23 cellular contexts compared by ENCODE assay signal in the genomic region with DNA sequence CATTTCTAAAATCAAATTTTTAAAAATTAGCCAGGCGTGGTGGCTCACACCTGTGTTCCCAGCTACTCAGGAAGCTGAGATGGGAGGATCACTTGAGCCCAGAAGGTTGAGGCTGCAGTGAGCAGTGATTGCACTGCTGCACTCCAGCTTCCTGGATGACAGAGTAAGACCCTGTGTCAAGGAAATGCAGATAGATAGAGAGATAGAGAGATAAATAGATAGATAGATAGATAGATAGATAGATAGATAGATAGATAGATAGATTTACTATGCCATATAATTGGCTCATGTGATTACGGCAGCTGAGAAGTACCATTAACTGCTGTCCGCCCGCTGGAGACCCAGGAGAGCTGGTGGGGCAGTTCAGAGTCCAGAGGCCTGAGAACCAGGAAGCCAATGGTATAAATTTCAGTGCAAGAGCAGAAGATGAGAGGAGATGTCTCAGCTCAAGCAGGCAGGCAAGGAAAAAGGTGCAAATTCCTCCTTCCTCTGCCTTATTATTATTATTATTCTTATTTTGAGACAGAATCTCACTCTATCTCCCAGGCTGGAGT. TPM values are rescaled to one million over a fixed set of nuclear protein-coding genes. Genes with fewer than 3 reads are reported as not detected.
DNase-seq lines count a peak whose midpoint lies in the region; ATAC-seq, FAIRE-seq and TF ChIP-seq lines count a peak whose summit lies in the region.
"Had no signal": no experiment of that assay in that cellular context is flagged by ENCODE, and none has a peak within 500 bp of the region (broad histone marks: within the 10 kb centered on the region; RNA-seq: fewer than 3 reads in every experiment).

No MANE protein-coding gene starts in this region.

- in situ Hi-C loops in transverse colon (cut with MboI; ENCODE audit: low pct_ligation_motif_present in 1 of 4, low pct_unique_long_range_greater_than_20kb in 1 of 4, low sequenced_read_pairs in 3 of 4) (no loop called here), brain microvascular endothelial cell (cut with HindIII; ENCODE audit: low pct_ligation_motif_present, low sequenced_read_pairs) (no loop called here)

- H3K36me3 ChIP-seq in Peyer's patch, result no peaks in the 10 kb centered on the region
- no peaks in the 10 kb centered on the region for H3K36me3 ChIP-seq in colonic mucosa
- no peaks in the 10 kb centered on the region for H3K36me3 ChIP-seq in mucosa of descending colon (ENCODE audit: low read depth)
- no peaks in the 10 kb centered on the region for H3K36me3 ChIP-seq in transverse colon
- H3K36me3 ChIP-seq in brain microvascular endothelial cell (replicated peaks), result no peaks in the 10 kb centered on the region
- H3K36me3 ChIP-seq: BE2C, BLaER1 had no signal

- no peaks in the 10 kb centered on the region for H3K9me3 ChIP-seq in Peyer's patch
- H3K9me3 ChIP-seq in colonic mucosa, result no peaks in the 10 kb centered on the region
- H3K9me3 ChIP-seq in mucosa of descending colon, result no peaks in the 10 kb centered on the region
- no peaks in the 10 kb centered on the region for H3K9me3 ChIP-seq in transverse colon
- H3K9me3 ChIP-seq: BE2C, BLaER1, Caco-2 had no signal

- TF ChIP-seq EP300 in transverse colon (IDR thresholded peaks at IDR 0.05; ENCODE audit: low read depth), result no peak

- FAIRE-seq in RCC 7860 (lab: Jason Lieb, UNC), result no peak
- FAIRE-seq: A204.1, D721Med, G401.6, GM12891 had no signal

- ATAC-seq in mucosa of descending colon, result peak; percentile 37
- ATAC-seq: CD8-positive, alpha-beta T cell had no signal

- WGBS in transverse colon (ENCODE audit: low coverage in 1 of 2), 2 donors, result 53 to 54% methylated on average over 4 of the region's 4 CpGs

- H3K4me3 ChIP-seq in Peyer's patch (no peak overlapping the region), colonic mucosa (no peak overlapping the region), mucosa of descending colon (no peak overlapping the region), transverse colon (no peak overlapping the region), brain microvascular endothelial cell (ENCODE audit: low read depth, low read length) (no peak overlapping the region)
- H3K4me3 ChIP-seq: BLaER1 had no signal

- TF ChIP-seq POLR2A in Peyer's patch (IDR thresholded peaks at IDR 0.05) (no peak), transverse colon (IDR thresholded peaks at IDR 0.05) (no peak)

- DNase-seq in Peyer's patch (peak in 2 of 3 donors; percentile 55 to 60), colonic mucosa (peak; percentile 44), mucosa of descending colon (peak in 2 of 3 donors; percentile 45 to 58), transverse colon (peak; percentile 31), RCC 7860 (ENCODE audit: low spot score) (no peak), brain microvascular endothelial cell (no peak)
- DNase-seq in stimulated activated naive CD4-positive, alpha-beta T cell treated with Interleukin-2 at 50 U/mL for 16 hours (lab: John Stamatoyannopoulos, UW), result no peak
- no peak for DNase-seq in NK-92 treated with Interleukin-12 subunit alpha and Interleukin-12 subunit beta, amount 100 ng/mL, for 24 hours (lab: John Stamatoyannopoulos, UW)
- DNase-seq: 8988T; ACHN; BE2C; Caco-2; Calu3; CD4-positive, alpha-beta T cell; CD8-positive, alpha-beta T cell; DMS79 treated with DMSO at 0.1 percent for 48 hours; GF-D8 had no signal

- intact Hi-C loops in colonic mucosa (cut with DNase I) (no loop called here), mucosa of descending colon (cut with DNase I, micrococcal nuclease) (no loop called here), transverse colon (cut with DNase I; ENCODE audit: low total_unique reads) (no loop called here)

- no peak for TF ChIP-seq CTCF in Peyer's patch (IDR thresholded peaks at IDR 0.05)
- TF ChIP-seq CTCF in colonic mucosa (IDR thresholded peaks at IDR 0.05), result no peak
- TF ChIP-seq CTCF in mucosa of descending colon (IDR thresholded peaks at IDR 0.05), result no peak
- no peak for TF ChIP-seq CTCF in transverse colon (IDR thresholded peaks at IDR 0.05)
- TF ChIP-seq CTCF in brain microvascular endothelial cell (IDR thresholded peaks at IDR 0.05; ENCODE audit: low read depth, low read length, missing control alignments), result no peak

- H3K27me3 ChIP-seq in Peyer's patch (no peaks in the 10 kb centered on the region), colonic mucosa (no peaks in the 10 kb centered on the region), transverse colon (no peaks in the 10 kb centered on the region), brain microvascular endothelial cell (replicated peaks) (no peaks in the 10 kb centered on the region)
- H3K27me3 ChIP-seq: BE2C, BLaER1 had no signal

- H3K4me1 ChIP-seq in Peyer's patch, result peaks cover 0 to 3% (median 0%) of the 10 kb centered on the region in 4 donors
- peaks cover 7% of the 10 kb centered on the region for H3K4me1 ChIP-seq in colonic mucosa
- peaks cover 8% of the 10 kb centered on the region for H3K4me1 ChIP-seq in mucosa of descending colon (ENCODE audit: low read depth)
- H3K4me1 ChIP-seq in transverse colon, result peaks cover 0 to 26% (median 6%) of the 10 kb centered on the region in 4 donors
- H3K4me1 ChIP-seq: BE2C had no signal

- H3K27ac ChIP-seq in Peyer's patch, result no peak overlapping the region
- no peak overlapping the region for H3K27ac ChIP-seq in colonic mucosa
- no peak overlapping the region for H3K27ac ChIP-seq in transverse colon
- no peak overlapping the region for H3K27ac ChIP-seq in brain microvascular endothelial cell
- H3K27ac ChIP-seq: BLaER1, C4-2B had no signal

- H3K9ac ChIP-seq in colonic mucosa (ENCODE audit: low read depth in 2 of 2, low read length in 2 of 2), result no peak overlapping the region
- H3K9ac ChIP-seq: BLaER1 had no signal

RNA-seq across cellular contexts. Expression of gene PTGES, which starts 13.0 kb away (rescaled TPM):
- total RNA-seq in Peyer's patch (1 to 10 TPM; 1.8 to 8.7 (median 6.8) TPM), colonic mucosa (1 to 10 TPM; 2.6 to 5.1 TPM), mucosa of descending colon (10 to 100 TPM in 1 of 3 donors, 1 to 10 TPM in 2; 3.4 to 10.8 (median 5.2) TPM), transverse colon (10 to 100 TPM in 1 of 4 donors, 1 to 10 TPM in 1, under 1 TPM in 2; 0.75 to 11.0 (median 2.2) TPM)

RNA-seq across cellular contexts. Expression of gene TOR1B, which starts 37.1 kb away (rescaled TPM):
- total RNA-seq in Peyer's patch (10 to 100 TPM; 19.8 to 54.7 (median 44.5) TPM), colonic mucosa (10 to 100 TPM; 49.0 to 60.8 TPM), mucosa of descending colon (10 to 100 TPM; 37.3 to 63.5 (median 49.2) TPM), transverse colon (100 to 1,000 TPM in 1 of 4 donors, 10 to 100 TPM in 3; 49.0 to 105 (median 62.7) TPM)

RNA-seq across cellular contexts. Expression of gene TOR1A, which starts 58.1 kb away (rescaled TPM):
- total RNA-seq in Peyer's patch (10 to 100 TPM; 28.9 to 49.6 (median 39.8) TPM), colonic mucosa (10 to 100 TPM; 31.0 to 31.1 TPM), mucosa of descending colon (10 to 100 TPM; 30.8 to 35.8 (median 35.2) TPM), transverse colon (10 to 100 TPM in 3 of 4 donors, 1 to 10 TPM in 1; 6.2 to 47.0 (median 40.0) TPM)

Comparison
In these comparisons a context has a peak if more than half of its experiments do, and no peak if none do; other contexts are left out.
1. DNase-seq: peak in Peyer's patch (2 of 3), colonic mucosa (single experiment), mucosa of descending colon (2 of 3) and transverse colon (single experiment); none in stimulated activated naive CD4-positive, alpha-beta T cell treated with Interleukin-2 at 50 U/mL for 16 hours (single experiment), RCC 7860 (single experiment), brain microvascular endothelial cell (single experiment) and NK-92 treated with Interleukin-12 subunit alpha and Interleukin-12 subunit beta, amount 100 ng/mL, for 24 hours (single experiment).